In the genomic region with DNA sequence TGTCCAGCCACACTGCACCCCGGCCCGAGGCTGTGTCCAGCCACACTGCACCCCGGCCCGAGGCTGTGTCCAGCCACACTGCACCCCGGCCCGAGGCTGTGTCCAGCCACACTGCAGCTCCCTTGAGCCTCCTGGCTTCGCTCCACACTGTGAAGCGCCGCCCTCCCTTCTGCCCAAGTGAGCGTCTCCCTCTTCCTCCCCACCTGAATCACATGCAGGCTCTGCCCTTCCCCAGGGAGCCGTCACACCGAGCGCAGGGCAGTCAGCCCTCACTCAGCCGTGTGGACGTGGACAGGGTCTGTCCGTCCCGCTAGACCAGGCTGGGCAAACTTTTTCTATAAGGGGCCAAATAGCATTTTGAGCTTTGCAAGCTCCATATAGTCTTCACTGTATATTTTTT, we compare ENCODE assay signal across 15 cellular contexts. TPM values are rescaled to one million over a fixed set of nuclear protein-coding genes. Genes with fewer than 3 reads are reported as not detected.
"Had no signal": no experiment of that assay in that cellular context is flagged by ENCODE, and none has a peak within 500 bp of the region (broad histone marks: within the 10 kb centered on the region; RNA-seq: fewer than 3 reads in every experiment).

No MANE protein-coding gene starts in this region.

- H3K9me3 Mint-ChIP-seq: activated CD4-positive, alpha-beta memory T cell treated with anti-CD3 and anti-CD28 coated beads for 36 hours; activated naive CD8-positive, alpha-beta T cell treated with anti-CD3 and anti-CD28 coated beads, Interleukin-2, amount 50 U/mL, for 24 hours; activated T-cell treated with anti-CD3 and anti-CD28 coated beads, Interleukin-2, amount 50 U/mL, for 4 hours; T-helper 2 cell treated with Interferon-gamma antibody and Interleukin-4, amounts not matched to agents 5 μg/mL and 100 μg/mL, for 36 hours had no signal

- H3K9me3 ChIP-seq: ascending aorta, pancreas, tibial nerve had no signal

- H3K4me3 Mint-ChIP-seq: activated CD4-positive, alpha-beta memory T cell treated with anti-CD3 and anti-CD28 coated beads for 36 hours; activated naive CD8-positive, alpha-beta T cell treated with anti-CD3 and anti-CD28 coated beads, Interleukin-2, amount 50 U/mL, for 24 hours; activated T-cell treated with anti-CD3 and anti-CD28 coated beads, Interleukin-2, amount 50 U/mL, for 4 hours; T-helper 2 cell treated with Interferon-gamma antibody and Interleukin-4, amounts not matched to agents 5 μg/mL and 100 μg/mL, for 36 hours had no signal

- H3K27ac Mint-ChIP-seq: activated CD4-positive, alpha-beta memory T cell treated with anti-CD3 and anti-CD28 coated beads for 36 hours; activated naive CD8-positive, alpha-beta T cell treated with anti-CD3 and anti-CD28 coated beads, Interleukin-2, amount 50 U/mL, for 24 hours; T-helper 2 cell treated with Interferon-gamma antibody and Interleukin-4, amounts not matched to agents 5 μg/mL and 100 μg/mL, for 36 hours had no signal

- H3K27me3 ChIP-seq: ascending aorta, foreskin keratinocyte, pancreas, tibial nerve had no signal

- DNase-seq: activated CD4-positive, alpha-beta memory T cell treated with anti-CD3 and anti-CD28 coated beads for 36 hours; activated naive CD8-positive, alpha-beta T cell treated with anti-CD3 and anti-CD28 coated beads, Interleukin-2, amount 50 U/mL, for 24 hours; activated T-cell treated with anti-CD3 and anti-CD28 coated beads, Interleukin-2, amount 50 U/mL, for 4 hours; foreskin keratinocyte; head of caudate nucleus; mesendoderm; SW 1271 had no signal

- H3K36me3 Mint-ChIP-seq: activated CD4-positive, alpha-beta memory T cell treated with anti-CD3 and anti-CD28 coated beads for 36 hours had no signal

- ATAC-seq: activated naive CD8-positive, alpha-beta T cell treated with anti-CD3 and anti-CD28 coated beads, Interleukin-2, amount 50 U/mL, for 24 hours; activated T-cell treated with anti-CD3 and anti-CD28 coated beads, Interleukin-2, amount 50 U/mL, for 4 hours; foreskin keratinocyte; left lobe of liver; pancreas had no signal

- FAIRE-seq: bronchial epithelial cell, endothelial cell of umbilical vein, pancreas had no signal

- H3K4me3 ChIP-seq: ascending aorta, pancreas, skin epidermis, tibial nerve had no signal

- H3K4me1 ChIP-seq: ascending aorta, foreskin keratinocyte, pancreas had no signal

- H3K4me1 Mint-ChIP-seq: activated naive CD8-positive, alpha-beta T cell treated with anti-CD3 and anti-CD28 coated beads, Interleukin-2, amount 50 U/mL, for 24 hours had no signal

- H3K36me3 ChIP-seq: ascending aorta, pancreas, tibial nerve had no signal

- H3K27ac ChIP-seq: ascending aorta, foreskin keratinocyte, pancreas, skin epidermis, tibial nerve had no signal

RNA-seq across cellular contexts. Expression of a gene that starts 27.6 kb away (rescaled TPM):
- total RNA-seq: ascending aorta had no signal
